10 cellular contexts compared by ENCODE assay signal in genomic region chr4:54318904-54319303, GRCh38.
DNase-seq lines count a peak whose midpoint lies in the region; ATAC-seq and TF ChIP-seq lines count a peak whose summit lies in the region.
"Had no signal": no experiment of that assay in that cellular context is flagged by ENCODE, and none has a peak within 500 bp of the region (broad histone marks: within the 10 kb centered on the region; RNA-seq: fewer than 3 reads in every experiment).

No MANE protein-coding gene starts in this region.

- no peaks in the 10 kb centered on the region for H3K27me3 ChIP-seq in liver (ENCODE audit: control insufficient read depth in 4 of 4, insufficient read depth in 4 of 4, low read length in 3 of 4)

- ATAC-seq in GM18907 (IDR thresholded peaks at IDR 0.05; ENCODE audit: unreplicated experiment) (peak; percentile 36), GM21619 (IDR thresholded peaks at IDR 0.05; ENCODE audit: unreplicated experiment) (no peak), HG03139 (IDR thresholded peaks at IDR 0.05; ENCODE audit: unreplicated experiment) (no peak)
- ATAC-seq: naive thymus-derived CD8-positive, alpha-beta T cell had no signal

- H3K36me3 ChIP-seq in liver (ENCODE audit: control insufficient read depth in 4 of 4, insufficient read depth in 3 of 4, low read depth in 1 of 4, low read length in 3 of 4) = no peaks in the 10 kb centered on the region

- in situ Hi-C loops in astrocyte of the cerebellum (cut with HindIII; ENCODE audit: low sequenced_read_pairs) = no loop called here

- H3K4me3 ChIP-seq in astrocyte of the cerebellum (ENCODE audit: low read depth, low read length) (no peak overlapping the region), liver (ENCODE audit: low read depth in 1 of 3, low read length in 3 of 3) (no peak overlapping the region)
- H3K4me3 ChIP-seq: SK-N-MC had no signal

- TF ChIP-seq CTCF in astrocyte of the cerebellum (IDR thresholded peaks at IDR 0.05; ENCODE audit: low read depth, low read length, missing control alignments) = peak; percentile 94
- TF ChIP-seq CTCF in liver (IDR thresholded peaks at IDR 0.05; ENCODE audit: low read depth, low read length, missing input control) = peak; percentile 55

- H3K27ac ChIP-seq in liver (ENCODE audit: low read depth in 1 of 2, low read length in 2 of 2) = no peak overlapping the region
- H3K27ac ChIP-seq: SK-N-MC had no signal

- no peak overlapping the region for H3K9ac ChIP-seq in liver (ENCODE audit: low read depth in 1 of 2, low read length in 2 of 2)

- WGBS in liver = 32% methylated on average over 5 of the region's 5 CpGs

- no peaks in the 10 kb centered on the region for H3K9me3 ChIP-seq in liver (ENCODE audit: control insufficient read depth in 4 of 4, low read length in 3 of 4)

- peak; percentile 60 to 72 for TF ChIP-seq RAD21 in liver (IDR thresholded peaks at IDR 0.05)

- DNase-seq in CMK (ENCODE audit: low read depth) (peak; percentile 20), NCI-H146 (lab: John Stamatoyannopoulos, UW) (peak; percentile 41), astrocyte of the cerebellum (ENCODE audit: low read depth) (peak; percentile 31)
- DNase-seq in activated T-cell treated with anti-CD3 and anti-CD28 coated beads, Interleukin-2, amount 50 U/mL, for 1 hour = no peak

- no peaks in the 10 kb centered on the region for H3K4me1 ChIP-seq in liver (ENCODE audit: control insufficient read depth in 4 of 4, insufficient read depth in 4 of 4, low read length in 3 of 4)

TF ChIP-seq in liver, 16 proteins besides CTCF, POLR2A, EP300 and RAD21:
- no peak for TF ChIP-seq HNF4G (IDR thresholded peaks at IDR 0.05)
- TF ChIP-seq MAX (IDR thresholded peaks at IDR 0.05) = no peak
- TF ChIP-seq SP1 (IDR thresholded peaks at IDR 0.05) = no peak
- TF ChIP-seq ZBTB33 (IDR thresholded peaks at IDR 0.05) = no peak
- TF ChIP-seq RXRA (IDR thresholded peaks at IDR 0.05) = no peak
- no peak for TF ChIP-seq NR2F2 (IDR thresholded peaks at IDR 0.05)
- TF ChIP-seq FOXA2 (IDR thresholded peaks at IDR 0.05) = no peak
- TF ChIP-seq HNF4A (conservative IDR thresholded peaks at IDR 0.05) = no peak
- no peak for TF ChIP-seq EGR1 (IDR thresholded peaks at IDR 0.05; ENCODE audit: low read depth in 2 of 2)
- no peak for TF ChIP-seq JUND (IDR thresholded peaks at IDR 0.05)
- TF ChIP-seq FOXA1 (IDR thresholded peaks at IDR 0.05) = no peak
TF ChIP-seq in liver: peak in this region for 0.
